Comparison of ENCODE assay signal across 1 cellular context in the genomic region with DNA sequence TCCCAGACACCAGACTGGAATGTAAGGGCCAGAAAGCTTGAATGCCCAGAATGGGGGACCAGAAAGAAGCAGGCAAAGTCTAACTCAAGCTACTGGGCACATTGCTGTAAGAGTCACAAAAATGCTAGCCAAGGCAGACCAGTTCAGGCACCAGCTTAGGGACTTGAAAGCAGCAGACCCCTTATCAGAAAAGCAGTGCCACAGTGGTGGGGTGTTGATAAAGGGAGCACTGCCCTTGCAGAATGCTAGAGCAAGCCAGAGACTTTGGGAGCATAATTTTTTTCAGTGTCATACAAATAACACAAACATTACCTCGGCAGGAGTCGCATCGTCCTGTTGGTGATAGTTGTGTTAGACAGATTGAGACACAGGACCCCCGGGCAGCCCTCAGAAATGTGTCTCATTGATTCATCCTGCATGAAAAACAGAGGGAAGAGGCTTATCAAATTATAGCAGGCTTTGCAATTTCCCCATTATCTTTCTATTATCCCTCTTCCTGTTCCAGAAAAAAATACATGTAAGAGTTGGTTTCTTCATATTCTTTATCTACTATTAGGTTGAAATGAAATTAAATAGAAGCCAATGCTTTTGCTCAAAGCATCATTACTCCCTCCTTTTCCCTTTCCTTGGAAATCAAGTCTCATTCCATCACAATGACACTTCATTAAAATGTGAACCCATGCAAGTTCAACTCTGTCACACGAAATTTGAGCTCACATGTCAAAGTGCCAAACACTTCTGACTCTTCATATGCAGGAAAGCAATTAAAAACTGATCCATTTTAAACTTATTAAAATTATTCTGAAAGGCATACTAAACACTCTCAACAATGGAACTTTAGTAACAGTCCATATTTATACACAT.
TF ChIP-seq lines count a peak whose summit lies in the region.

No MANE protein-coding gene starts in this region.

TF ChIP-seq in SK-N-SH treated with all-trans-retinoic acid at 6 μM for 48 hours, 23 proteins besides CTCF, POLR2A, EP300 and RAD21 (continued from another document):
- TF ChIP-seq, protein P1, sequence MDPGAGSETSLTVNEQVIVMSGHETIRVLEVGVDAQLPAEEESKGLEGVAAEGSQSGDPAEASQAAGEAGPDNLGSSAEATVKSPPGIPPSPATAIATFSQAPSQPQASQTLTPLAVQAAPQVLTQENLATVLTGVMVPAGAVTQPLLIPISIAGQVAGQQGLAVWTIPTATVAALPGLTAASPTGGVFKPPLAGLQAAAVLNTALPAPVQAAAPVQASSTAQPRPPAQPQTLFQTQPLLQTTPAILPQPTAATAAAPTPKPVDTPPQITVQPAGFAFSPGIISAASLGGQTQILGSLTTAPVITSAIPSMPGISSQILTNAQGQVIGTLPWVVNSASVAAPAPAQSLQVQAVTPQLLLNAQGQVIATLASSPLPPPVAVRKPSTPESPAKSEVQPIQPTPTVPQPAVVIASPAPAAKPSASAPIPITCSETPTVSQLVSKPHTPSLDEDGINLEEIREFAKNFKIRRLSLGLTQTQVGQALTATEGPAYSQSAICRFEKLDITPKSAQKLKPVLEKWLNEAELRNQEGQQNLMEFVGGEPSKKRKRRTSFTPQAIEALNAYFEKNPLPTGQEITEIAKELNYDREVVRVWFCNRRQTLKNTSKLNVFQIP (CRISPR knock-in tag; IDR thresholded peaks at IDR 0.05; ENCODE audit: borderline replicate concordance, low read depth) = no peak
- TF ChIP-seq BACH2 (CRISPR knock-in tag; IDR thresholded peaks at IDR 0.05; ENCODE audit: borderline replicate concordance) (no peak), TCF4 (CRISPR knock-in tag; IDR thresholded peaks at IDR 0.05; ENCODE audit: borderline replicate concordance) (peak; percentile 60; the same call in 1 of the 2 replicates), TOX (CRISPR knock-in tag; IDR thresholded peaks at IDR 0.05; ENCODE audit: borderline replicate concordance) (no peak), ZNF8 (CRISPR knock-in tag; IDR thresholded peaks at IDR 0.05) (no peak), OSR1 (CRISPR knock-in tag; IDR thresholded peaks at IDR 0.05) (no peak), ZFP30 (CRISPR knock-in tag; IDR thresholded peaks at IDR 0.05) (no peak), RARB (CRISPR knock-in tag; IDR thresholded peaks at IDR 0.05) (no peak), ARNTL (CRISPR knock-in tag; IDR thresholded peaks at IDR 0.05; ENCODE audit: borderline replicate concordance, low read depth) (no peak), SNAI2 (CRISPR knock-in tag; IDR thresholded peaks at IDR 0.05) (peak; percentile 29; the same call in 1 of the 2 replicates), ISL1 (CRISPR knock-in tag; IDR thresholded peaks at IDR 0.05) (peak; percentile 94), GLIS3 (CRISPR knock-in tag; IDR thresholded peaks at IDR 0.05) (no peak), ZNF565 (CRISPR knock-in tag; conservative IDR thresholded peaks at IDR 0.05; ENCODE audit: low read depth) (no peak), ESRRG (CRISPR knock-in tag; IDR thresholded peaks at IDR 0.05) (no peak), PPARA (CRISPR knock-in tag; IDR thresholded peaks at IDR 0.05; ENCODE audit: borderline replicate concordance) (no peak), CSDC2 (CRISPR knock-in tag; IDR thresholded peaks at IDR 0.05) (no peak)
- TF ChIP-seq, protein P2, sequence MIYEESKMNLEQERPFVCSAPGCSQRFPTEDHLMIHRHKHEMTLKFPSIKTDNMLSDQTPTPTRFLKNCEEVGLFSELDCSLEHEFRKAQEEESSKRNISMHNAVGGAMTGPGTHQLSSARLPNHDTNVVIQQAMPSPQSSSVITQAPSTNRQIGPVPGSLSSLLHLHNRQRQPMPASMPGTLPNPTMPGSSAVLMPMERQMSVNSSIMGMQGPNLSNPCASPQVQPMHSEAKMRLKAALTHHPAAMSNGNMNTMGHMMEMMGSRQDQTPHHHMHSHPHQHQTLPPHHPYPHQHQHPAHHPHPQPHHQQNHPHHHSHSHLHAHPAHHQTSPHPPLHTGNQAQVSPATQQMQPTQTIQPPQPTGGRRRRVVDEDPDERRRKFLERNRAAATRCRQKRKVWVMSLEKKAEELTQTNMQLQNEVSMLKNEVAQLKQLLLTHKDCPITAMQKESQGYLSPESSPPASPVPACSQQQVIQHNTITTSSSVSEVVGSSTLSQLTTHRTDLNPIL (CRISPR knock-in tag; IDR thresholded peaks at IDR 0.05; ENCODE audit: low read depth) = peak; percentile 87; the same call in 1 of the 2 replicates
- TF ChIP-seq, protein P3, sequence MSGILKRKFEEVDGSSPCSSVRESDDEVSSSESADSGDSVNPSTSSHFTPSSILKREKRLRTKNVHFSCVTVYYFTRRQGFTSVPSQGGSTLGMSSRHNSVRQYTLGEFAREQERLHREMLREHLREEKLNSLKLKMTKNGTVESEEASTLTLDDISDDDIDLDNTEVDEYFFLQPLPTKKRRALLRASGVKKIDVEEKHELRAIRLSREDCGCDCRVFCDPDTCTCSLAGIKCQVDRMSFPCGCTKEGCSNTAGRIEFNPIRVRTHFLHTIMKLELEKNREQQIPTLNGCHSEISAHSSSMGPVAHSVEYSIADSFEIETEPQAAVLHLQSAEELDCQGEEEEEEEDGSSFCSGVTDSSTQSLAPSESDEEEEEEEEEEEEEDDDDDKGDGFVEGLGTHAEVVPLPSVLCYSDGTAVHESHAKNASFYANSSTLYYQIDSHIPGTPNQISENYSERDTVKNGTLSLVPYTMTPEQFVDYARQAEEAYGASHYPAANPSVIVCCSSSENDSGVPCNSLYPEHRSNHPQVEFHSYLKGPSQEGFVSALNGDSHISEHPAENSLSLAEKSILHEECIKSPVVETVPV (CRISPR knock-in tag; IDR thresholded peaks at IDR 0.05) = peak; percentile 37; the same call in 1 of the 2 replicates
- TF ChIP-seq, protein P4, sequence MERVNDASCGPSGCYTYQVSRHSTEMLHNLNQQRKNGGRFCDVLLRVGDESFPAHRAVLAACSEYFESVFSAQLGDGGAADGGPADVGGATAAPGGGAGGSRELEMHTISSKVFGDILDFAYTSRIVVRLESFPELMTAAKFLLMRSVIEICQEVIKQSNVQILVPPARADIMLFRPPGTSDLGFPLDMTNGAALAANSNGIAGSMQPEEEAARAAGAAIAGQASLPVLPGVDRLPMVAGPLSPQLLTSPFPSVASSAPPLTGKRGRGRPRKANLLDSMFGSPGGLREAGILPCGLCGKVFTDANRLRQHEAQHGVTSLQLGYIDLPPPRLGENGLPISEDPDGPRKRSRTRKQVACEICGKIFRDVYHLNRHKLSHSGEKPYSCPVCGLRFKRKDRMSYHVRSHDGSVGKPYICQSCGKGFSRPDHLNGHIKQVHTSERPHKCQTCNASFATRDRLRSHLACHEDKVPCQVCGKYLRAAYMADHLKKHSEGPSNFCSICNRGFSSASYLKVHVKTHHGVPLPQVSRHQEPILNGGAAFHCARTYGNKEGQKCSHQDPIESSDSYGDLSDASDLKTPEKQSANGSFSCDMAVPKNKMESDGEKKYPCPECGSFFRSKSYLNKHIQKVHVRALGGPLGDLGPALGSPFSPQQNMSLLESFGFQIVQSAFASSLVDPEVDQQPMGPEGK (CRISPR knock-in tag; IDR thresholded peaks at IDR 0.05; ENCODE audit: borderline replicate concordance) = no peak; the same call in none of the 2 replicates
